Comparison of ENCODE assay signal across 25 cellular contexts in the genomic region with DNA sequence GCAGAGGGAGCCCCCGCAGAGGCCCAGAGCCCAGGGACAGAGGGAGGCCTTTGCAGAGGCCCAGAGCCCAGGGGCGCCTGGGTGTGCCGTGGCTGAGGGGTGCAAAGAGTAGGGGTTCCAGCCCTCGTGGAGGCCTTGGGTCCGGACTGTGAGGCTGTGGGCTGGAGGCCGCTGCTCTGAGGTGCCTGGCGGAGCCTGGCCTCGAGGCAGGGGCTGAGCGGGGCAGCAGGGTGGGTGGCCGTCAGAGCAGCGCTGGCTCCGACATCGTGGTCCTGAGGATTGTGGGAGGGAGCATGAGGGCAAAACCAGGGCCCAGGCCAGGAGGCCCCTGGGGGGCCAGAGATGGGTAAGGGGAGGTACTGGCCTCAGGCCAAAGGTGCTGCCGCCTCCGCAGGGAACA.
"Had no signal": no experiment of that assay in that cellular context is flagged by ENCODE, and none has a peak within 500 bp of the region (broad histone marks: within the 10 kb centered on the region; RNA-seq: fewer than 3 reads in every experiment).

No MANE protein-coding gene starts in this region.

- H3K4me1 ChIP-seq: uterus had no signal

- H3K27ac ChIP-seq: left lung, tibial artery had no signal

- ATAC-seq: naive thymus-derived CD8-positive, alpha-beta T cell; sciatic nerve; stimulated activated naive CD8-positive, alpha-beta T cell treated with anti-CD3 and anti-CD28 coated beads, Interleukin-15, amount 100 ng/mL, for 72 hours had no signal

- H3K27me3 ChIP-seq: esophagus squamous epithelium, left lung, pancreas, tibial artery, uterus had no signal

- H3K9me3 ChIP-seq: esophagus squamous epithelium, left lung, lower lobe of right lung, pancreas, tibial artery, uterus had no signal

- H3K36me3 ChIP-seq: uterus had no signal

- DNase-seq: dermis blood vessel endothelial cell; effector memory CD4-positive, alpha-beta T cell; erythroblast; esophagus squamous epithelium; foreskin melanocyte; head of caudate nucleus; hippocampal formation; left cardiac atrium; left lung; lower lobe of right lung; naive thymus-derived CD8-positive, alpha-beta T cell; nephron progenitor cell; occipital lobe; stimulated activated CD4-positive, alpha-beta T cell treated with anti-CD3 and anti-CD28 coated beads, Interleukin-12 subunit alpha, Interleukin-12 subunit beta, amount 100 ng/mL, for 4 hours; stimulated activated CD4-positive, alpha-beta T cell treated with anti-CD3 and anti-CD28 coated beads, Interleukin-1b, Interleukin-23, amount 100 ng/mL, for 48 hours; stimulated activated CD4-positive, alpha-beta T cell treated with anti-CD3 and anti-CD28 coated beads, Interleukin-4, amount 100 ng/mL, for 1 hour; stimulated activated CD8-positive, alpha-beta memory T cell treated with anti-CD3 and anti-CD28 coated beads, Interleukin-4, amount 100 ng/mL, for 48 hours; stimulated activated naive CD4-positive, alpha-beta T cell; stimulated activated naive CD8-positive, alpha-beta T cell treated with anti-CD3 and anti-CD28 coated beads, Interleukin-15, amount 100 ng/mL, for 72 hours; tibial artery; uterus had no signal

- H3K4me3 ChIP-seq: coronary artery, esophagus squamous epithelium, left lung, lower lobe of right lung, pancreas, smooth muscle cell, tibial artery, uterus had no signal
